19 cellular contexts compared by ENCODE assay signal in the genomic region with DNA sequence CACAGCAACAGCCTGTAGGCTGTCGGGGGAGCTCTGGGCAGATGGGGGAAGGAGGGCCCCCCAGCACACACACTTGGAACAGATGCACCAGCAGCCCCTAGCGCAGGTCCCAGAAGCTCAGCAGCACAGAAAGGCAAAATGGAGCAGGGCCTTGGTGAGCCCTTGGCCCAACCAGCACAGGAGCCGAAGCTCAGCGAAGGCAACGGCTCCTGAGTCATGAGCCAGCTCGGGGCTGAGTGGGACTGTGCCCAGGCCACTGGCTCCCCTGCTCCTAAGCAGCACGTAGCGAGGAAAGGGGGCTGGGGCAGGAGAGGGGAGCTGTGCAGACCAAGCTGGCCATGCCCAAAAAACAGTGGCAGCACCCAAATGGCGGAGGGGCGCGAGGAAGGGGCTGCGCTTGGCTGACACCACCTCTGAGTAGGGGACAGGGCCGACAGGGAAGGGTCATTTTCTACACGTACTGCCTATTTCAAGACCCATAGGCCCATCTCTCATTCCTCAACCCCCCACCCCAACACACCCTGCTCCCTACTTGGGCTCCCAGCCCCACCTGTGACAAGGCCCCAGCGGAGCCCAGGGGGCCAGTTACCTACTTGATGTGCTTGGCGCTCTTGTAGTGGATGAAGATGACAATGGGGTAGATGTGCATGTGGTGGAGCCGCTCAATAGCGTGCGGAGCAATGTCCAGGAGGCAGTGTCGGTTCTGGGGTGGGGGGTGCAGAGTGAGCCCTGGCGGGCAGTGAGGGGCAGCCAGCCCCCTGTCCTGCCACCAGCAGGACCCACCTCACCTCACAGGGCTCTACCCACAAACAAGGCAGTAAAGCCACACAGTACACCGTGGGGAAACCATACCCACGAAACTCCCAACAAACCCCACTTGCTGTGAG.
"Had no signal": no experiment of that assay in that cellular context is flagged by ENCODE, and none has a peak within 500 bp of the region (broad histone marks: within the 10 kb centered on the region; RNA-seq: fewer than 3 reads in every experiment).

No MANE protein-coding gene starts in this region.

- H3K27me3 ChIP-seq: esophagus squamous epithelium, neutrophil, right atrium auricular region, tibial artery, upper lobe of right lung, vagina had no signal

- DNase-seq: effector memory CD8-positive, alpha-beta T cell; esophagus squamous epithelium; foreskin fibroblast; immature natural killer cell; left cardiac atrium; left ventricle myocardium inferior; mammary epithelial cell; naive thymus-derived CD4-positive, alpha-beta T cell; nephron progenitor cell; stimulated activated CD4-positive, alpha-beta T cell treated with anti-CD3 and anti-CD28 coated beads, Interleukin-4, amount 100 ng/mL, for 24 hours; upper lobe of right lung had no signal

- H3K4me3 ChIP-seq: esophagus squamous epithelium, left ventricle myocardium inferior, right atrium auricular region, smooth muscle cell, tibial artery, upper lobe of right lung, vagina had no signal

- H3K36me3 ChIP-seq: neutrophil had no signal

- H3K27me3 Mint-ChIP-seq: dendritic cell treated with granulocyte-macrophage colony-stimulating factor and Interleukin-4, amounts not matched to agents 40 ng/mL and 50 ng/mL, for 4 days; effector memory CD8-positive, alpha-beta T cell; stimulated activated memory B cell treated with anti-CD40 and anti-IgM and Interleukin-4, amounts not matched to agents 10 μg/mL and 1 μg/mL and 100 μg/mL, for 72 hours had no signal

- H3K9me3 ChIP-seq: esophagus squamous epithelium, left ventricle myocardium inferior, neutrophil, right atrium auricular region, tibial artery, upper lobe of right lung, vagina had no signal

- H3K27ac Mint-ChIP-seq: dendritic cell treated with granulocyte-macrophage colony-stimulating factor and Interleukin-4, amounts not matched to agents 40 ng/mL and 50 ng/mL, for 4 days; effector memory CD8-positive, alpha-beta T cell; naive thymus-derived CD4-positive, alpha-beta T cell; nephron progenitor cell; stimulated activated memory B cell treated with anti-CD40 and anti-IgM and Interleukin-4, amounts not matched to agents 10 μg/mL and 1 μg/mL and 100 μg/mL, for 72 hours; stimulated activated naive CD8-positive, alpha-beta T cell treated with anti-CD3 and anti-CD28 coated beads, Interleukin-15, Interleukin-2, amounts not matched to agents 100 ng/mL and 50 ng/mL, for 24 hours had no signal

- H3K27ac ChIP-seq: esophagus squamous epithelium, left ventricle myocardium inferior, neutrophil, right atrium auricular region, tibial artery, upper lobe of right lung, vagina had no signal

- H3K4me1 Mint-ChIP-seq: nephron progenitor cell; stimulated activated memory B cell treated with anti-CD40 and anti-IgM and Interleukin-4, amounts not matched to agents 10 μg/mL and 1 μg/mL and 100 μg/mL, for 72 hours had no signal

- H3K36me3 Mint-ChIP-seq: stimulated activated memory B cell treated with anti-CD40 and anti-IgM and Interleukin-4, amounts not matched to agents 10 μg/mL and 1 μg/mL and 100 μg/mL, for 72 hours had no signal

- H3K4me3 Mint-ChIP-seq: dendritic cell treated with granulocyte-macrophage colony-stimulating factor and Interleukin-4, amounts not matched to agents 40 ng/mL and 50 ng/mL, for 4 days; effector memory CD8-positive, alpha-beta T cell; immature natural killer cell; naive thymus-derived CD4-positive, alpha-beta T cell; nephron progenitor cell; stimulated activated memory B cell treated with anti-CD40 and anti-IgM and Interleukin-4, amounts not matched to agents 10 μg/mL and 1 μg/mL and 100 μg/mL, for 72 hours; stimulated activated naive CD8-positive, alpha-beta T cell treated with anti-CD3 and anti-CD28 coated beads, Interleukin-15, Interleukin-2, amounts not matched to agents 100 ng/mL and 50 ng/mL, for 24 hours had no signal

- ATAC-seq: effector memory CD8-positive, alpha-beta T cell; left cardiac atrium; naive thymus-derived CD4-positive, alpha-beta T cell; stimulated activated memory B cell treated with anti-CD40 and anti-IgM and Interleukin-4, amounts not matched to agents 10 μg/mL and 1 μg/mL and 100 μg/mL, for 72 hours had no signal

- H3K4me1 ChIP-seq: esophagus squamous epithelium, left ventricle myocardium inferior, right atrium auricular region, tibial artery, upper lobe of right lung, vagina had no signal

- H3K9me3 Mint-ChIP-seq: dendritic cell treated with granulocyte-macrophage colony-stimulating factor and Interleukin-4, amounts not matched to agents 40 ng/mL and 50 ng/mL, for 4 days; effector memory CD8-positive, alpha-beta T cell; immature natural killer cell; nephron progenitor cell; stimulated activated memory B cell treated with anti-CD40 and anti-IgM and Interleukin-4, amounts not matched to agents 10 μg/mL and 1 μg/mL and 100 μg/mL, for 72 hours; stimulated activated naive CD8-positive, alpha-beta T cell treated with anti-CD3 and anti-CD28 coated beads, Interleukin-15, Interleukin-2, amounts not matched to agents 100 ng/mL and 50 ng/mL, for 24 hours had no signal
